ENCODE assay signal across 18 cellular contexts in genomic region chr20:17825251-17825691, GRCh38.
DNase-seq lines count a peak whose midpoint lies in the region; ATAC-seq and TF ChIP-seq lines count a peak whose summit lies in the region.
"Had no signal": no experiment of that assay in that cellular context is flagged by ENCODE, and none has a peak within 500 bp of the region (broad histone marks: within the 10 kb centered on the region; RNA-seq: fewer than 3 reads in every experiment).

No MANE protein-coding gene starts in this region.

- H3K23ac ChIP-seq in mesenchymal stem cell (ENCODE audit: low read length in 2 of 2): no peak overlapping the region

- no peaks in the 10 kb centered on the region for H3K27me3 ChIP-seq in SK-N-SH (ENCODE audit: insufficient read depth)
- H3K27me3 ChIP-seq in mesenchymal stem cell (ENCODE audit: control insufficient read depth in 1 of 2, insufficient read depth in 1 of 2, low read length in 2 of 2): no peaks in the 10 kb centered on the region
- H3K27me3 ChIP-seq in thyroid gland: no peaks in the 10 kb centered on the region
- no peaks in the 10 kb centered on the region for H3K27me3 ChIP-seq in tibial nerve

- H3K9me3 ChIP-seq in SK-N-SH: no peaks in the 10 kb centered on the region
- no peaks in the 10 kb centered on the region for H3K9me3 ChIP-seq in mesenchymal stem cell (ENCODE audit: control insufficient read depth, low read length)
- no peaks in the 10 kb centered on the region for H3K9me3 ChIP-seq in thyroid gland
- H3K9me3 ChIP-seq in tibial nerve: no peaks in the 10 kb centered on the region
- H3K9me3 ChIP-seq: HAP-1 had no signal

- H3K4me1 ChIP-seq in SK-N-SH (ENCODE audit: control insufficient read depth in 1 of 2, insufficient read depth in 2 of 2, low read depth in 1 of 2, low read length in 1 of 2) (no peaks in the 10 kb centered on the region), mesenchymal stem cell (ENCODE audit: control insufficient read depth, insufficient read depth, low read depth, low read length) (peaks cover 4% of the 10 kb centered on the region), thyroid gland (peaks cover 8 to 27% of the 10 kb centered on the region in 2 donors), tibial nerve (peaks cover 0 to 3% (median 1%) of the 10 kb centered on the region in 4 donors)
- H3K4me1 ChIP-seq: HAP-1 had no signal

- ATAC-seq in SK-N-SH treated with all-trans-retinoic acid at 6 μM for 48 hours: no peak
- ATAC-seq: naive thymus-derived CD4-positive, alpha-beta T cell; sciatic nerve had no signal

- POLR2A ChIA-PET in SK-N-SH (lab: Yijun Ruan, JAX): interaction anchor here (0.6 kb wide), 1 partner anchor 59 kb away, joined by 5 read pairs; no protein-coding TSS in a partner anchor

- CTCF ChIA-PET in SK-N-SH (lab: Yijun Ruan, JAX): interaction anchor here (0.7 to 1.2 kb wide), 2 partner anchors 9 to 25 kb away, joined by 3 to 4 read pairs; no protein-coding TSS in a partner anchor

- H3K36me3 ChIP-seq in SK-N-SH (replicated peaks in 1 of 2; ENCODE audit: control insufficient read depth in 1 of 2, insufficient read depth in 2 of 2, low read length in 1 of 2) (no peaks in the 10 kb centered on the region), mesenchymal stem cell (ENCODE audit: control insufficient read depth in 1 of 2, insufficient read depth in 2 of 2, low read depth in 1 of 2, low read length in 2 of 2) (no peaks in the 10 kb centered on the region), thyroid gland (no peaks in the 10 kb centered on the region), tibial nerve (no peaks in the 10 kb centered on the region)
- H3K36me3 ChIP-seq: HAP-1 had no signal

- no peaks in the 10 kb centered on the region for H3K9me2 ChIP-seq in SK-N-SH

- H3K79me2 ChIP-seq in SK-N-SH (ENCODE audit: insufficient read depth): no peaks in the 10 kb centered on the region

- DNase-seq in SK-N-SH (no peak), fibroblast of pulmonary artery (ENCODE audit: low read depth) (peak; percentile 36), mesenchymal stem cell (no peak), thyroid gland (no peak), tibial nerve (ENCODE audit: low spot score in 2 of 2) (no peak), NCI-H526 (lab: John Stamatoyannopoulos, UW) (no peak), epidermal melanocyte (ENCODE audit: insufficient read length, low spot score) (no peak)
- DNase-seq: activated B cell treated with CpG ODN at 0.5 μM for 24 hours; activated T-cell treated with anti-CD3 and anti-CD28 coated beads, Interleukin-2, amount 50 U/mL, for 1 hour; foreskin melanocyte; naive thymus-derived CD4-positive, alpha-beta T cell; NCI-H2171; substantia nigra; SW 1271 had no signal

- H3K4me2 ChIP-seq in SK-N-SH (no peak overlapping the region), mesenchymal stem cell (ENCODE audit: low read length, poor library complexity, severe bottlenecking) (no peak overlapping the region)

- no peaks in the 10 kb centered on the region for H4K20me1 ChIP-seq in SK-N-SH (ENCODE audit: insufficient read depth)

- H2BK12ac ChIP-seq in mesenchymal stem cell (ENCODE audit: low read length in 2 of 2): peak overlapping the region in 1 of 2 experiments; percentile 29

- no peak overlapping the region for H2BK15ac ChIP-seq in mesenchymal stem cell (ENCODE audit: low read depth, poor library complexity, severe bottlenecking)

- WGBS in SK-N-SH (ENCODE audit: low lambda C conversion rate): 73% methylated on average over 13 of the region's 13 CpGs
- 74% methylated on average over 13 of the region's 13 CpGs for WGBS in mesenchymal stem cell
- 73 to 74% methylated on average over 13 of the region's 13 CpGs for WGBS in thyroid gland, 2 donors
- WGBS in tibial nerve, 2 donors: 53 to 59% methylated on average over 13 of the region's 13 CpGs

- peak overlapping the region; percentile 47 for H4K91ac ChIP-seq in mesenchymal stem cell (ENCODE audit: low read length)

- TF ChIP-seq POLR2A in thyroid gland (IDR thresholded peaks at IDR 0.05) (no peak), tibial nerve (IDR thresholded peaks at IDR 0.05) (no peak)

- no peaks in the 10 kb centered on the region for H3F3A ChIP-seq in SK-N-SH (replicated peaks; ENCODE audit: insufficient read depth)

- intact Hi-C loops in thyroid gland (cut with DNase I): no loop called here

- TF ChIP-seq RAD21 in SK-N-SH (IDR thresholded peaks at IDR 0.05; ENCODE audit: low read length): no peak

- H2BK5ac ChIP-seq in mesenchymal stem cell (ENCODE audit: low read depth, low read length, poor library complexity, severe bottlenecking): no peak overlapping the region

- H2AK5ac ChIP-seq in mesenchymal stem cell (ENCODE audit: low read length, severe bottlenecking): no peak overlapping the region

- TF ChIP-seq EP300 in SK-N-SH (IDR thresholded peaks at IDR 0.05; ENCODE audit: borderline replicate concordance in 1 of 2, low read depth in 1 of 2, low read length in 1 of 2) (no peak), tibial nerve (IDR thresholded peaks at IDR 0.05) (no peak)

- H3K18ac ChIP-seq in mesenchymal stem cell (ENCODE audit: low read depth in 1 of 2, low read length in 2 of 2): peak overlapping the region in 1 of 2 experiments; percentile 40

- no peak for TF ChIP-seq CTCF in SK-N-SH (IDR thresholded peaks at IDR 0.05)
- TF ChIP-seq CTCF in fibroblast of pulmonary artery (IDR thresholded peaks at IDR 0.05; ENCODE audit: low read length, missing control alignments): no peak
- TF ChIP-seq CTCF in thyroid gland (IDR thresholded peaks at IDR 0.05): no peak
- no peak for TF ChIP-seq CTCF in tibial nerve (IDR thresholded peaks at IDR 0.05)

- no peak overlapping the region for H3K9ac ChIP-seq in SK-N-SH
- no peak overlapping the region for H3K9ac ChIP-seq in mesenchymal stem cell (ENCODE audit: low read length)

- peak overlapping the region in 1 of 2 experiments; percentile 24 for H3K4ac ChIP-seq in mesenchymal stem cell (ENCODE audit: low read depth in 1 of 2, low read length in 2 of 2)

- H4K8ac ChIP-seq in mesenchymal stem cell (ENCODE audit: low read length): peak overlapping the region; percentile 19

- no peaks in the 10 kb centered on the region for H3K79me1 ChIP-seq in mesenchymal stem cell (replicated peaks; ENCODE audit: low read length, poor library complexity, severe bottlenecking)

- no peak overlapping the region for H3K14ac ChIP-seq in mesenchymal stem cell (ENCODE audit: low read length in 2 of 2)

- H2BK120ac ChIP-seq in mesenchymal stem cell (ENCODE audit: low read depth, low read length): no peak overlapping the region

- H3K27ac ChIP-seq in SK-N-SH (ENCODE audit: low read depth in 2 of 2, low read length in 1 of 2): no peak overlapping the region
- no peak overlapping the region for H3K27ac ChIP-seq in mesenchymal stem cell (ENCODE audit: low read length, poor library complexity, severe bottlenecking)
- peak overlapping the region in 2 of 3 donors; percentile 19 to 33 for H3K27ac ChIP-seq in thyroid gland
- no peak overlapping the region for H3K27ac ChIP-seq in tibial nerve
- H3K27ac ChIP-seq: 22Rv1 had no signal

- H3K4me3 ChIP-seq in SK-N-SH (ENCODE audit: low read depth in 2 of 2, low read length in 1 of 2) (no peak overlapping the region), fibroblast of pulmonary artery (replicated peaks; ENCODE audit: low read depth, low read length) (no peak overlapping the region), mesenchymal stem cell (ENCODE audit: insufficient read depth in 1 of 2, low read depth in 1 of 2, low read length in 2 of 2) (no peak overlapping the region), thyroid gland (replicated peaks in 1 of 3) (no peak overlapping the region), tibial nerve (no peak overlapping the region)
- H3K4me3 ChIP-seq: HAP-1 had no signal

- H2AFZ ChIP-seq in SK-N-SH (ENCODE audit: low read depth) (peak overlapping the region; percentile 50), mesenchymal stem cell (ENCODE audit: low read depth, low read length) (no peak overlapping the region)

TF ChIP-seq in SK-N-SH, 30 proteins besides CTCF, POLR2A, EP300 and RAD21 (continues in another document):
- no peak for TF ChIP-seq ELF1 (IDR thresholded peaks at IDR 0.05)
- TF ChIP-seq USF2 (IDR thresholded peaks at IDR 0.05; ENCODE audit: borderline replicate concordance, low read depth, low read length): no peak
- no peak for TF ChIP-seq GATA2 (CRISPR knock-in tag; IDR thresholded peaks at IDR 0.05)
- no peak for TF ChIP-seq YY1 (IDR thresholded peaks at IDR 0.05; ENCODE audit: low read depth)
- TF ChIP-seq FOXJ3 (CRISPR knock-in tag; IDR thresholded peaks at IDR 0.05): no peak

TF ChIP-seq in SK-N-SH treated with all-trans-retinoic acid at 6 μM for 48 hours, 23 proteins besides CTCF, POLR2A, EP300 and RAD21 (continues in another document):
- TF ChIP-seq PATZ1 (CRISPR knock-in tag; IDR thresholded peaks at IDR 0.05; ENCODE audit: borderline replicate concordance) (no peak), ISL1 (CRISPR knock-in tag; IDR thresholded peaks at IDR 0.05) (no peak), ZC3H10 (CRISPR knock-in tag; IDR thresholded peaks at IDR 0.05) (no peak), ARNTL (CRISPR knock-in tag; IDR thresholded peaks at IDR 0.05; ENCODE audit: borderline replicate concordance, low read depth) (no peak), ZFP30 (CRISPR knock-in tag; IDR thresholded peaks at IDR 0.05) (no peak), OSR1 (CRISPR knock-in tag; IDR thresholded peaks at IDR 0.05) (no peak), GLIS3 (CRISPR knock-in tag; IDR thresholded peaks at IDR 0.05) (no peak), ZNF8 (CRISPR knock-in tag; IDR thresholded peaks at IDR 0.05) (no peak), TCF4 (CRISPR knock-in tag; IDR thresholded peaks at IDR 0.05; ENCODE audit: borderline replicate concordance) (no peak), RARB (CRISPR knock-in tag; IDR thresholded peaks at IDR 0.05) (no peak), ZNF565 (CRISPR knock-in tag; conservative IDR thresholded peaks at IDR 0.05; ENCODE audit: low read depth) (no peak), ESRRG (CRISPR knock-in tag; IDR thresholded peaks at IDR 0.05) (no peak), SNAI2 (CRISPR knock-in tag; IDR thresholded peaks at IDR 0.05) (no peak), PPARA (CRISPR knock-in tag; IDR thresholded peaks at IDR 0.05; ENCODE audit: borderline replicate concordance) (no peak)

Comparison
In these comparisons a context has a peak if more than half of its experiments do, and no peak if none do; other contexts are left out.
1. H3K27ac ChIP-seq: peak in thyroid gland (2 of 3); none in SK-N-SH (0 of 2), mesenchymal stem cell (single experiment) and tibial nerve (0 of 4).